ENCODE assay signal across 8 cellular contexts in genomic region chr10:101818119-101818957, GRCh38. TPM values are rescaled to one million over a fixed set of nuclear protein-coding genes. Genes with fewer than 3 reads are reported as not detected.
DNase-seq lines count a peak whose midpoint lies in the region; ATAC-seq, FAIRE-seq and TF ChIP-seq lines count a peak whose summit lies in the region.

Gene OGA (minus strand): TSS chr10:101818444. CDS start chr10:101818022, 422 bp downstream.

- peak; percentile 83 for ATAC-seq in HG03460 (IDR thresholded peaks at IDR 0.05; ENCODE audit: unreplicated experiment)

- no peak for TF ChIP-seq CTCF in BE2C (IDR thresholded peaks at IDR 0.05; ENCODE audit: low read depth, low read length)

- DNase-seq in BE2C (peak; percentile 97), GM19240 (ENCODE audit: insufficient read length, low spot score) (peak; percentile 75), NCI-H526 (lab: John Stamatoyannopoulos, UW) (peak; percentile 98 to 100), kidney glomerular epithelial cell (lab: John Stamatoyannopoulos, UW) (peak; percentile 99)
- DNase-seq in activated CD4-positive, alpha-beta T cell treated with anti-CD3 and anti-CD28 coated beads for 48 hours: peak; percentile 98
- peak; percentile 86 to 98 for DNase-seq in stimulated activated CD4-positive, alpha-beta T cell treated with anti-CD3 and anti-CD28 coated beads, Interleukin-1b, Interleukin-23, amount 100 ng/mL, for 1 hour (ENCODE audit: low read depth in 2 of 2)

- FAIRE-seq in colon (lab: Jason Lieb, UNC): peak; percentile 88

- no peaks in the 10 kb centered on the region for H3K4me1 ChIP-seq in BE2C

- H3K9me3 ChIP-seq in BE2C: no peaks in the 10 kb centered on the region

- H3K36me3 ChIP-seq in BE2C: peaks cover 8% of the 10 kb centered on the region

- H3K4me3 ChIP-seq in BE2C (ENCODE audit: low read depth, low read length): peak within 1 kb of the TSS; percentile 76

- no peaks in the 10 kb centered on the region for H3K27me3 ChIP-seq in BE2C

RNA-seq across cellular contexts. Expression of gene OGA, which starts in this region (rescaled TPM):
- polyA plus RNA-seq in BE2C (2012; ENCODE audit: insufficient read depth, insufficient read length, low read depth): 41.7 TPM

Comparison
In these comparisons a context has a peak if more than half of its experiments do, and no peak if none do; other contexts are left out.
1. Peak in every context shown above with its lines: DNase-seq, ATAC-seq and H3K4me3 ChIP-seq.